14 cellular contexts compared by ENCODE assay signal in genomic region chr1:69055223-69055622, GRCh38.
DNase-seq lines count a peak whose midpoint lies in the region; ATAC-seq and TF ChIP-seq lines count a peak whose summit lies in the region.
"Had no signal": no experiment of that assay in that cellular context is flagged by ENCODE, and none has a peak within 500 bp of the region (broad histone marks: within the 10 kb centered on the region; RNA-seq: fewer than 3 reads in every experiment).

No MANE protein-coding gene starts in this region.

- no peak overlapping the region for H3K4me2 ChIP-seq in H9 (ENCODE audit: insufficient read depth, insufficient read length, low read length)

- no peak overlapping the region for H2BK5ac ChIP-seq in H9 (ENCODE audit: insufficient read length, low read length)

- no peaks in the 10 kb centered on the region for H3K23me2 ChIP-seq in H9 (ENCODE audit: insufficient read length, low read depth, low read length, poor library complexity, severe bottlenecking)

- peak overlapping the region; percentile 78 for H2BK20ac ChIP-seq in H9 (ENCODE audit: low read depth, low read length, poor library complexity, severe bottlenecking)

- no peaks in the 10 kb centered on the region for H3K9me3 ChIP-seq in H9 (ENCODE audit: control insufficient read depth, low read depth, low read length)
- no peaks in the 10 kb centered on the region for H3K9me3 ChIP-seq in gastroesophageal sphincter

- H2AK5ac ChIP-seq in H9 (ENCODE audit: insufficient read length, low read length): no peak overlapping the region

- H2BK15ac ChIP-seq in H9 (ENCODE audit: low read depth, low read length): no peak overlapping the region

- peak overlapping the region in 1 of 3 experiments; percentile 39; a peak in 2 of 7 replicates for H3K27ac Mint-ChIP-seq in H9
- H3K27ac Mint-ChIP-seq: nephron progenitor cell; stimulated activated effector memory CD8-positive, alpha-beta T cell treated with anti-CD3 and anti-CD28 coated beads, Interleukin-12 subunit alpha, Interleukin-12 subunit beta, amount 100 ng/mL, for 72 hours; T-helper 1 cell treated with Interleukin-12 subunit alpha and Interleukin-12 subunit beta and Interleukin-4 antibody, amounts not matched to agents 30 μg/mL and 1 μg/mL, for 36 hours had no signal

- no peak overlapping the region for H3K56ac ChIP-seq in H9 (ENCODE audit: insufficient read length, low read depth, low read length)

- no peaks in the 10 kb centered on the region for H3K79me2 ChIP-seq in H9 (ENCODE audit: insufficient read depth, low read length)

- no peak overlapping the region for H2BK120ac ChIP-seq in H9 (ENCODE audit: low read depth, low read length, poor library complexity, severe bottlenecking)

- no peak overlapping the region for H3K23ac ChIP-seq in H9 (ENCODE audit: insufficient read length, low read depth, low read length)

- H3K27ac ChIP-seq in H9 (ENCODE audit: insufficient read length, low read depth, low read length) (no peak overlapping the region), gastroesophageal sphincter (no peak overlapping the region)

- no peaks in the 10 kb centered on the region for H3K27me3 Mint-ChIP-seq in H9 (ENCODE audit: low read depth)

- DNase-seq in COLO668 (lab: John Stamatoyannopoulos, UW; ENCODE audit: unreplicated experiment) (peak; percentile 26), H9 (no peak), NCI-H345 treated with DMSO at 0.1 percent for 48 hours (lab: John Stamatoyannopoulos, UW; ENCODE audit: unreplicated experiment) (peak; percentile 10), GM03348 (ENCODE audit: low spot score) (no peak), dedifferentiated amniotic fluid mesenchymal stem cell (ENCODE audit: extremely low spot score) (no peak)
- DNase-seq: aorta; islet precursor cell; nephron progenitor cell; stimulated activated CD4-positive, alpha-beta T cell treated with anti-CD3 and anti-CD28 coated beads, Interleukin-12 subunit alpha, Interleukin-12 subunit beta, amount 100 ng/mL, for 4 hours had no signal

- H3K14ac ChIP-seq in H9 (ENCODE audit: insufficient read depth, low read length): no peak overlapping the region

- H3T11ph ChIP-seq in H9 (ENCODE audit: low read length): no peak overlapping the region

- no peak overlapping the region for H3K4ac ChIP-seq in H9 (ENCODE audit: low read depth, low read length)

- no peak overlapping the region for H4K5ac ChIP-seq in H9 (ENCODE audit: insufficient read length, low read depth, low read length)

- TF ChIP-seq CTCF in H9 (conservative IDR thresholded peaks at IDR 0.05) (no peak), gastroesophageal sphincter (IDR thresholded peaks at IDR 0.05) (no peak)

- no peak overlapping the region for H3K18ac ChIP-seq in H9 (ENCODE audit: insufficient read length, low read depth, low read length)

- no peaks in the 10 kb centered on the region for H4K20me1 ChIP-seq in H9 (ENCODE audit: control insufficient read depth, insufficient read depth, insufficient read length)

- H3K4me3 Mint-ChIP-seq in H9: no peak overlapping the region
- H3K4me3 Mint-ChIP-seq: nephron progenitor cell; stimulated activated effector memory CD8-positive, alpha-beta T cell treated with anti-CD3 and anti-CD28 coated beads, Interleukin-12 subunit alpha, Interleukin-12 subunit beta, amount 100 ng/mL, for 72 hours; T-helper 1 cell treated with Interleukin-12 subunit alpha and Interleukin-12 subunit beta and Interleukin-4 antibody, amounts not matched to agents 30 μg/mL and 1 μg/mL, for 36 hours had no signal

- peaks cover 0 to 2% (median 0%) of the 10 kb centered on the region in 3 experiments; a peak in 1 of 7 replicates for H3K36me3 Mint-ChIP-seq in H9 (ENCODE audit: insufficient read depth in 1 of 3, low read depth in 3 of 3)
- H3K36me3 Mint-ChIP-seq: stimulated activated effector memory CD8-positive, alpha-beta T cell treated with anti-CD3 and anti-CD28 coated beads, Interleukin-12 subunit alpha, Interleukin-12 subunit beta, amount 100 ng/mL, for 72 hours had no signal

- no peak overlapping the region for H4K8ac ChIP-seq in H9 (replicated peaks; ENCODE audit: insufficient read length, low read depth, low read length)

- no peak overlapping the region for H3K4me3 ChIP-seq in gastroesophageal sphincter

- no peaks in the 10 kb centered on the region for H3K79me1 ChIP-seq in H9 (ENCODE audit: insufficient read depth, low read depth, low read length, poor library complexity, severe bottlenecking)

- no peak overlapping the region for H3K9ac ChIP-seq in H9 (ENCODE audit: extremely low read depth, insufficient read length, low read length)

- H2BK12ac ChIP-seq in H9 (ENCODE audit: insufficient read length, low read depth, low read length): no peak overlapping the region

- no CpG with 5 or more reads among the region's 2 CpGs for WGBS in H9 (ENCODE audit: extremely low coverage, insufficient read length, low lambda C conversion rate)
- 88 to 93% methylated on average over 2 of the region's 2 CpGs for WGBS in gastroesophageal sphincter (ENCODE audit: low coverage in 1 of 2), 2 donors

- H3K4me1 Mint-ChIP-seq in H9: peaks cover 7 to 13% of the 10 kb centered on the region in 2 experiments
- H3K4me1 Mint-ChIP-seq: stimulated activated effector memory CD8-positive, alpha-beta T cell treated with anti-CD3 and anti-CD28 coated beads, Interleukin-12 subunit alpha, Interleukin-12 subunit beta, amount 100 ng/mL, for 72 hours had no signal

- TF ChIP-seq POLR2A in gastroesophageal sphincter (IDR thresholded peaks at IDR 0.05): no peak

- no peak for TF ChIP-seq EP300 in gastroesophageal sphincter (IDR thresholded peaks at IDR 0.05)

- no peaks in the 10 kb centered on the region for H3K27me3 ChIP-seq in H9 (ENCODE audit: insufficient read depth, low read length)
- no peaks in the 10 kb centered on the region for H3K27me3 ChIP-seq in gastroesophageal sphincter

- H3K4me1 ChIP-seq in H9 (ENCODE audit: insufficient read depth, low read length) (no peaks in the 10 kb centered on the region; the same call in 1 of the 2 replicates), gastroesophageal sphincter (no peaks in the 10 kb centered on the region)

- peak; percentile 77 for ATAC-seq in esophagus mucosa
- no peak for ATAC-seq in HG03025 (IDR thresholded peaks at IDR 0.05; ENCODE audit: low FRiP score, unreplicated experiment)
- ATAC-seq in gastroesophageal sphincter: no peak
- ATAC-seq: stimulated activated effector memory CD8-positive, alpha-beta T cell treated with anti-CD3 and anti-CD28 coated beads, Interleukin-12 subunit alpha, Interleukin-12 subunit beta, amount 100 ng/mL, for 72 hours had no signal

- peak overlapping the region; percentile 54 for H2AFZ ChIP-seq in H9 (ENCODE audit: low read length)

- no peak overlapping the region for H4K91ac ChIP-seq in H9 (ENCODE audit: insufficient read length, low read depth, low read length)

- H3K9me3 Mint-ChIP-seq in H9: no peaks in the 10 kb centered on the region
- H3K9me3 Mint-ChIP-seq: nephron progenitor cell had no signal

- H3K36me3 ChIP-seq in gastroesophageal sphincter: no peaks in the 10 kb centered on the region

Comparison
In these comparisons a context has a peak if more than half of its experiments do, and no peak if none do; other contexts are left out.
1. DNase-seq: peak in COLO668 (single experiment) and NCI-H345 treated with DMSO at 0.1 percent for 48 hours (single experiment); none in H9 (single experiment), GM03348 (single experiment) and dedifferentiated amniotic fluid mesenchymal stem cell (single experiment).